Comparison of ENCODE assay signal across 20 cellular contexts in genomic region chr2:119523383-119523958, GRCh38. TPM values are rescaled to one million over a fixed set of nuclear protein-coding genes. Genes with fewer than 3 reads are reported as not detected.
DNase-seq lines count a peak whose midpoint lies in the region; ATAC-seq and TF ChIP-seq lines count a peak whose summit lies in the region.
"Had no signal": no experiment of that assay in that cellular context is flagged by ENCODE, and none has a peak within 500 bp of the region (broad histone marks: within the 10 kb centered on the region; RNA-seq: fewer than 3 reads in every experiment).

No MANE protein-coding gene starts in this region.

- peak overlapping the region; percentile 79 for H3K4me3 Mint-ChIP-seq in progenitor cell of endocrine pancreas (ENCODE audit: low read depth)
- H3K4me3 Mint-ChIP-seq: naive thymus-derived CD8-positive, alpha-beta T cell had no signal

- peak; percentile 41 for DNase-seq in DMS 273 (lab: John Stamatoyannopoulos, UW; ENCODE audit: unreplicated experiment)
- no peak for DNase-seq in DMS 273 treated with DMSO at 0.1 percent for 48 hours (lab: John Stamatoyannopoulos, UW)
- no peak for DNase-seq in coronary artery (ENCODE audit: low spot score)
- DNase-seq in left lung = no peak
- no peak for DNase-seq in progenitor cell of endocrine pancreas (ENCODE audit: low spot score, unreplicated experiment)
- DNase-seq in NCI-H2029 treated with DMSO at 0.1 percent for 48 hours (lab: John Stamatoyannopoulos, UW) = no peak
- DNase-seq: amniotic stem cell; cortex of kidney; esophagus squamous epithelium; MG63; naive thymus-derived CD8-positive, alpha-beta T cell; NCI-H2029; NCI-H774; stimulated activated CD4-positive, alpha-beta T cell treated with anti-CD3 and anti-CD28 coated beads, Interleukin-4, amount 100 ng/mL, for 4 hours had no signal

- ATAC-seq in left lung (peak; percentile 40), GM18870 (IDR thresholded peaks at IDR 0.05; ENCODE audit: unreplicated experiment) (no peak), HG03095 (IDR thresholded peaks at IDR 0.05; ENCODE audit: unreplicated experiment) (no peak)
- ATAC-seq: naive thymus-derived CD8-positive, alpha-beta T cell had no signal

- H3K36me3 ChIP-seq in left lung = no peaks in the 10 kb centered on the region
- H3K36me3 ChIP-seq: esophagus squamous epithelium, heart left ventricle, MG63 had no signal

- H3K27ac Mint-ChIP-seq in progenitor cell of endocrine pancreas = peak overlapping the region; percentile 46

- H3K27ac ChIP-seq in coronary artery = no peak overlapping the region
- H3K27ac ChIP-seq in left lung = peak overlapping the region; percentile 13 to 46
- H3K27ac ChIP-seq: 22Rv1, esophagus squamous epithelium, heart left ventricle had no signal

- H3K4me1 Mint-ChIP-seq in progenitor cell of endocrine pancreas (ENCODE audit: low read depth) = peaks cover 20% of the 10 kb centered on the region
- H3K4me1 Mint-ChIP-seq: CD14-positive monocyte; naive thymus-derived CD8-positive, alpha-beta T cell had no signal

- intact Hi-C loops in left lung (cut with DNase I) = no loop called here

- H3K4me3 ChIP-seq in coronary artery = peak overlapping the region; percentile 34
- H3K4me3 ChIP-seq in left lung = peak overlapping the region; percentile 13 to 35
- H3K4me3 ChIP-seq: esophagus squamous epithelium, MG63 had no signal

- peaks cover 27 to 49% of the 10 kb centered on the region in 2 donors for H3K27me3 ChIP-seq in left lung

- peaks cover 5% of the 10 kb centered on the region for H3K36me3 Mint-ChIP-seq in progenitor cell of endocrine pancreas (ENCODE audit: insufficient read depth)
- H3K36me3 Mint-ChIP-seq: CD14-positive monocyte had no signal

- TF ChIP-seq CTCF in coronary artery (IDR thresholded peaks at IDR 0.05) (no peak), left lung (IDR thresholded peaks at IDR 0.05) (no peak), progenitor cell of endocrine pancreas (IDR thresholded peaks at IDR 0.05; ENCODE audit: unreplicated experiment) (no peak)

- H3K4me1 ChIP-seq in left lung = peaks cover 0 to 6% of the 10 kb centered on the region in 2 donors

- H3K9me3 Mint-ChIP-seq in progenitor cell of endocrine pancreas (ENCODE audit: low read depth) = no peaks in the 10 kb centered on the region

- peaks cover 71% of the 10 kb centered on the region for H3K27me3 Mint-ChIP-seq in progenitor cell of endocrine pancreas

- H3K9me3 ChIP-seq in left lung = no peaks in the 10 kb centered on the region
- H3K9me3 ChIP-seq: esophagus squamous epithelium, heart left ventricle, MG63 had no signal

RNA-seq across cellular contexts. Expression of gene SCTR, which starts 0.8 kb away (rescaled TPM):
- total RNA-seq in left lung (10 to 100 TPM; 10.1 to 13.7 TPM), progenitor cell of endocrine pancreas (33.1 and 34.9 TPM in 2 replicates)
- total RNA-seq: esophagus squamous epithelium; H4; naive thymus-derived CD8-positive, alpha-beta T cell had no signal

RNA-seq across cellular contexts. Expression of gene CFAP221, which starts 20.8 kb away (rescaled TPM):
- total RNA-seq in left lung (10 to 100 TPM; 20.0 to 20.8 TPM), progenitor cell of endocrine pancreas (33.0 and 37.4 TPM in 2 replicates)
- total RNA-seq: naive thymus-derived CD8-positive, alpha-beta T cell had no signal

Comparison
In these comparisons a context has a peak if more than half of its experiments do, and no peak if none do; other contexts are left out.
1. H3K27ac ChIP-seq: peak in left lung (2 of 2); none in coronary artery (0 of 2).